16 cellular contexts compared by ENCODE assay signal in genomic region chr3:24232784-24233183, GRCh38.
DNase-seq lines count a peak whose midpoint lies in the region; ATAC-seq and TF ChIP-seq lines count a peak whose summit lies in the region.
"Had no signal": no experiment of that assay in that cellular context is flagged by ENCODE, and none has a peak within 500 bp of the region (broad histone marks: within the 10 kb centered on the region; RNA-seq: fewer than 3 reads in every experiment).

No MANE protein-coding gene starts in this region.

- DNase-seq in LoVo (ENCODE audit: low spot score) (peak; percentile 25), left colon (no peak), prostate gland (ENCODE audit: low spot score) (peak; percentile 62), epidermal melanocyte (ENCODE audit: insufficient read length, low spot score) (no peak), tibial artery (no peak)
- no peak for DNase-seq in stimulated activated CD4-positive, alpha-beta T cell treated with anti-CD3 and anti-CD28 coated beads, Interleukin-1b, Interleukin-23, amount 100 ng/mL, for 48 hours
- DNase-seq: C1 segment of cervical spinal cord; Calu3; CD4-positive, alpha-beta memory T cell; COR-L47; DMS53; DMS79 treated with DMSO at 0.1 percent for 48 hours; GF-D8; GOT3; HFFc6 had no signal

- ATAC-seq in left colon = peak; percentile 43

- no peaks in the 10 kb centered on the region for H3K36me3 ChIP-seq in prostate gland
- H3K36me3 ChIP-seq in tibial artery = peaks cover 0 to 4% (median 3%) of the 10 kb centered on the region in 3 donors
- H3K36me3 ChIP-seq: HAP-1 had no signal

- H3K27ac ChIP-seq in prostate gland = no peak overlapping the region
- no peak overlapping the region for H3K27ac ChIP-seq in tibial artery

- no peaks in the 10 kb centered on the region for H3K9me3 ChIP-seq in prostate gland
- H3K9me3 ChIP-seq in tibial artery = no peaks in the 10 kb centered on the region
- H3K9me3 ChIP-seq: HAP-1 had no signal

- H3K4me1 ChIP-seq in prostate gland (replicated peaks) = no peaks in the 10 kb centered on the region
- H3K4me1 ChIP-seq in tibial artery = peaks cover 0 to 40% (median 18%) of the 10 kb centered on the region in 4 donors

- intact Hi-C loops in left colon (cut with DNase I, micrococcal nuclease) (loop anchor here in 1 of 2 donors (10.0 kb wide), 2 partner anchors 348 to 452 kb away; no protein-coding TSS in a partner anchor), prostate gland (cut with DNase I) (no loop called here), tibial artery (cut with DNase I; ENCODE audit: low total_unique reads) (loop anchor here (10.0 kb wide), 1 partner anchor 338 kb away; no protein-coding TSS in a partner anchor)

- H3K27me3 ChIP-seq in prostate gland (replicated peaks; ENCODE audit: insufficient read depth) = no peaks in the 10 kb centered on the region
- no peaks in the 10 kb centered on the region for H3K27me3 ChIP-seq in tibial artery

- H3K4me3 ChIP-seq in prostate gland (no peak overlapping the region), tibial artery (no peak overlapping the region)
- H3K4me3 ChIP-seq: HAP-1 had no signal

- TF ChIP-seq POLR2A in prostate gland (IDR thresholded peaks at IDR 0.05) = no peak

- TF ChIP-seq CTCF in prostate gland (IDR thresholded peaks at IDR 0.05) = no peak
- TF ChIP-seq CTCF in tibial artery (IDR thresholded peaks at IDR 0.05) = no peak

- WGBS in prostate gland = 25% methylated on average over 1 of the region's 1 CpG

Comparison
In these comparisons a context has a peak if more than half of its experiments do, and no peak if none do; other contexts are left out.
1. DNase-seq: peak in LoVo (single experiment) and prostate gland (single experiment); none in left colon (0 of 2), epidermal melanocyte (single experiment), tibial artery (0 of 2) and stimulated activated CD4-positive, alpha-beta T cell treated with anti-CD3 and anti-CD28 coated beads, Interleukin-1b, Interleukin-23, amount 100 ng/mL, for 48 hours (single experiment).